ENCODE assay signal across 23 cellular contexts in the genomic region with DNA sequence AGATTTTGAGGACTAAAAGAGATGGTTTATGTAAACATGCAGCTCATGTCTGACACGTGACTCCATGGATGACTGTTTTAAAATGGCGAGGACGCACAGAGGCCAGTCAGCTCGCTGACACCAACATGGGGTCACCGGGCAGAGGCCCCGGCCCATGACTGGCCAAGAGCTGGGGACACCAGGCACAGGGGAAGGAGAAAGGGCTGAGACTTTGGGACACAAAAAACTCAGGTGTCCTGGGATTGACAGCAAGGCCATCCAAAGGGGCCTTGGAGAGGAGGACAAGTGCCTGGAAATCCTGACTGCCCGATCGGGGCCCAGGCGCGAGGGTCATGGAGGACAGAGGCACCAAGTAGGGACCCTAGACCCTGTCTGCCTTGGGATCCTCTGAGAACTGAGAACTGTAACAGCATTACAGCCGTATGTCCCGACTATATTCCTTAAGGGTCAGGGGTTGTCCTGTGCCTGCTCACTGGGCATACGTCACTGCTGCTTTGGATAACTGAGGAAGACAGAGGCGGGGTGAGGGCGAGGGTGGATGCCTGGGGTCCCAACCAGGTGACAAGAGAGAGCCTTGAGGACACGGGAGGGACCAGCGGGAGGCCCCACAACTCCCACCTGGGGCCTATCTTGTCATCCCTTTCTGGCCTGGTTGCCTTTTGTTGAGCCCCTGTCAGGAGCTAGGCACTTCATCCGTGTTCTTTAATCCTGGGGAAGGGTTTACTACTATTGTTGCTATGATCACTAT. TPM values are rescaled to one million over a fixed set of nuclear protein-coding genes. Genes with fewer than 3 reads are reported as not detected.
A peak's percentile ranks its signal among the peaks of the same experiment; 100 is the strongest.
DNase-seq lines count a peak whose midpoint lies in the region; ATAC-seq and TF ChIP-seq lines count a peak whose summit lies in the region.
"Had no signal": no experiment of that assay in that cellular context is flagged by ENCODE, and none has a peak within 500 bp of the region (broad histone marks: within the 10 kb centered on the region; RNA-seq: fewer than 3 reads in every experiment).

No MANE protein-coding gene starts in this region.

- no peaks in the 10 kb centered on the region for H3K36me3 ChIP-seq in upper lobe of left lung
- H3K36me3 ChIP-seq: brain microvascular endothelial cell, esophagus muscularis mucosa had no signal

- peaks cover 41 to 56% (median 46%) of the 10 kb centered on the region in 4 donors for H3K4me1 ChIP-seq in upper lobe of left lung
- H3K4me1 ChIP-seq: A549 had no signal

- no peaks in the 10 kb centered on the region for H3K27me3 Mint-ChIP-seq in activated T-helper 1 cell treated with anti-CD3 and anti-CD28 coated beads, Interleukin-12 subunit alpha, Interleukin-12 subunit beta, Interleukin-2, Interleukin-4 antibody, amounts not matched to agents 30 ng/mL and 10 ng/mL and 1 ng/mL, durations not matched to agents 14 hours and 24 hours and 36 hours (ENCODE audit: insufficient read depth)
- H3K27me3 Mint-ChIP-seq in memory B cell (no peaks in the 10 kb centered on the region), mesothelial cell of epicardium (ENCODE audit: low read depth) (peaks cover 3% of the 10 kb centered on the region)
- H3K27me3 Mint-ChIP-seq: activated naive CD8-positive, alpha-beta T cell; natural killer cell treated with Interleukin-12 subunit alpha and Interleukin-12 subunit beta and Interleukin-15 and Interleukin-18, amount 100 ng/mL, for 72 hours had no signal

- peaks cover 44% of the 10 kb centered on the region for H3K36me3 Mint-ChIP-seq in activated T-helper 1 cell treated with anti-CD3 and anti-CD28 coated beads, Interleukin-12 subunit alpha, Interleukin-12 subunit beta, Interleukin-2, Interleukin-4 antibody, amounts not matched to agents 30 ng/mL and 10 ng/mL and 1 ng/mL, durations not matched to agents 14 hours and 24 hours and 36 hours (ENCODE audit: low read depth)
- peaks cover 42% of the 10 kb centered on the region for H3K36me3 Mint-ChIP-seq in memory B cell
- H3K36me3 Mint-ChIP-seq in mesothelial cell of epicardium: no peaks in the 10 kb centered on the region

- H3K9me3 Mint-ChIP-seq in activated T-helper 1 cell treated with anti-CD3 and anti-CD28 coated beads, Interleukin-12 subunit alpha, Interleukin-12 subunit beta, Interleukin-2, Interleukin-4 antibody, amounts not matched to agents 30 ng/mL and 10 ng/mL and 1 ng/mL, durations not matched to agents 14 hours and 24 hours and 36 hours: no peaks in the 10 kb centered on the region
- H3K9me3 Mint-ChIP-seq in memory B cell (no peaks in the 10 kb centered on the region), mesothelial cell of epicardium (no peaks in the 10 kb centered on the region)
- H3K9me3 Mint-ChIP-seq: natural killer cell treated with Interleukin-12 subunit alpha and Interleukin-12 subunit beta and Interleukin-15 and Interleukin-18, amount 100 ng/mL, for 72 hours had no signal

- ATAC-seq in memory B cell (ENCODE audit: low read depth): no peak
- no peak for ATAC-seq in upper lobe of left lung (ENCODE audit: low FRiP score in 2 of 2)
- ATAC-seq in GM19351 (IDR thresholded peaks at IDR 0.05; ENCODE audit: unreplicated experiment): no peak
- ATAC-seq: A549; natural killer cell treated with Interleukin-12 subunit alpha and Interleukin-12 subunit beta and Interleukin-15 and Interleukin-18, amount 100 ng/mL, for 72 hours; stimulated activated naive CD8-positive, alpha-beta T cell treated with anti-CD3 and anti-CD28 coated beads, Interleukin-15, Interleukin-2, amounts not matched to agents 100 U/mL and 50 U/mL, for 24 hours had no signal

- H3K4me1 Mint-ChIP-seq in activated T-helper 1 cell treated with anti-CD3 and anti-CD28 coated beads, Interleukin-12 subunit alpha, Interleukin-12 subunit beta, Interleukin-2, Interleukin-4 antibody, amounts not matched to agents 30 ng/mL and 10 ng/mL and 1 ng/mL, durations not matched to agents 14 hours and 24 hours and 36 hours (ENCODE audit: low read depth): peaks cover 69% of the 10 kb centered on the region
- H3K4me1 Mint-ChIP-seq in memory B cell: peaks cover 72% of the 10 kb centered on the region
- peaks cover 3% of the 10 kb centered on the region for H3K4me1 Mint-ChIP-seq in mesothelial cell of epicardium

- no peaks in the 10 kb centered on the region for H3K27me3 ChIP-seq in upper lobe of left lung
- H3K27me3 ChIP-seq: brain microvascular endothelial cell had no signal

- peak overlapping the region; percentile 42 to 95 (median 74) for H3K27ac ChIP-seq in upper lobe of left lung
- H3K27ac ChIP-seq: A549, brain microvascular endothelial cell, esophagus muscularis mucosa had no signal

- H3K4me3 ChIP-seq in upper lobe of left lung: no peak overlapping the region
- H3K4me3 ChIP-seq: A549, esophagus muscularis mucosa, lung had no signal

- TF ChIP-seq POLR2A in upper lobe of left lung (IDR thresholded peaks at IDR 0.05): no peak

- H3K9me3 ChIP-seq in upper lobe of left lung: no peaks in the 10 kb centered on the region
- H3K9me3 ChIP-seq: A549, esophagus muscularis mucosa had no signal

- peak overlapping the region; percentile 34 for H3K27ac Mint-ChIP-seq in activated T-helper 1 cell treated with anti-CD3 and anti-CD28 coated beads, Interleukin-12 subunit alpha, Interleukin-12 subunit beta, Interleukin-2, Interleukin-4 antibody, amounts not matched to agents 30 ng/mL and 10 ng/mL and 1 ng/mL, durations not matched to agents 14 hours and 24 hours and 36 hours
- H3K27ac Mint-ChIP-seq in memory B cell (peak overlapping the region; percentile 95), mesothelial cell of epicardium (no peak overlapping the region)

- TF ChIP-seq CTCF in upper lobe of left lung (IDR thresholded peaks at IDR 0.05) (no peak), mesothelial cell of epicardium (IDR thresholded peaks at IDR 0.05; ENCODE audit: unreplicated experiment) (no peak)

- TF ChIP-seq EP300 in upper lobe of left lung (IDR thresholded peaks at IDR 0.05): no peak

- WGBS in upper lobe of left lung, 2 donors: 78 to 90% methylated on average over 16 to 18 of the region's 18 CpGs

- peak; percentile 49 for DNase-seq in activated effector memory CD4-positive, alpha-beta T cell treated with anti-CD3 and anti-CD28 coated beads, Interleukin-2, amount 50 U/mL, for 16 hours
- no peak for DNase-seq in activated effector memory CD4-positive, alpha-beta T cell treated with Interleukin-2 at 50 U/mL for 16 hours
- no peak for DNase-seq in activated T-helper 1 cell treated with anti-CD3 and anti-CD28 coated beads, Interleukin-12 subunit alpha, Interleukin-12 subunit beta, Interleukin-2, Interleukin-4 antibody, amounts not matched to agents 30 ng/mL and 10 ng/mL and 1 ng/mL, durations not matched to agents 14 hours and 24 hours and 36 hours (ENCODE audit: low spot score)
- DNase-seq in memory B cell (ENCODE audit: low spot score in 2 of 2): no peak
- DNase-seq in upper lobe of left lung: peak in 1 of 2 donors; percentile 41
- no peak for DNase-seq in mesothelial cell of epicardium (ENCODE audit: low spot score in 2 of 2, unreplicated experiment in 2 of 2)
- DNase-seq in amniotic stem cell (lab: John Stamatoyannopoulos, UW): no peak
- DNase-seq: activated CD4-positive, CD25-positive, alpha-beta regulatory T cell; brain microvascular endothelial cell; NCI-H1436 treated with DMSO at 0.1 percent for 48 hours; RPMI8226; stimulated activated CD4-positive, alpha-beta T cell treated with anti-CD3 and anti-CD28 coated beads, Interleukin-15, amount 100 ng/mL, for 24 hours; stimulated activated naive CD8-positive, alpha-beta T cell treated with anti-CD3 and anti-CD28 coated beads, Interleukin-15, Interleukin-2, amounts not matched to agents 100 U/mL and 50 U/mL, for 24 hours had no signal

- intact Hi-C loops in activated T-helper 1 cell treated with anti-CD3 and anti-CD28 coated beads, Interleukin-12 subunit alpha, Interleukin-12 subunit beta, Interleukin-2, Interleukin-4 antibody, amounts not matched to agents 30 ng/mL and 10 ng/mL and 1 ng/mL, durations not matched to agents 14 hours and 24 hours and 36 hours (cut with micrococcal nuclease): no loop called here

- H3K4me3 Mint-ChIP-seq in activated T-helper 1 cell treated with anti-CD3 and anti-CD28 coated beads, Interleukin-12 subunit alpha, Interleukin-12 subunit beta, Interleukin-2, Interleukin-4 antibody, amounts not matched to agents 30 ng/mL and 10 ng/mL and 1 ng/mL, durations not matched to agents 14 hours and 24 hours and 36 hours: no peak overlapping the region
- H3K4me3 Mint-ChIP-seq in memory B cell (peak overlapping the region; percentile 71), mesothelial cell of epicardium (no peak overlapping the region)
- H3K4me3 Mint-ChIP-seq: activated naive CD8-positive, alpha-beta T cell had no signal

RNA-seq across cellular contexts. Expression of a gene that starts 28.6 kb away (rescaled TPM):
- total RNA-seq in activated T-helper 1 cell treated with anti-CD3 and anti-CD28 coated beads, Interleukin-12 subunit alpha, Interleukin-12 subunit beta, Interleukin-2, Interleukin-4 antibody, amounts not matched to agents 30 ng/mL and 10 ng/mL and 1 ng/mL, durations not matched to agents 14 hours and 24 hours and 36 hours: 60.9 and 61.2 TPM in 2 replicates
- total RNA-seq in upper lobe of left lung: 100 to 1,000 TPM in 1 of 6 donors, 10 to 100 TPM in 5; 17.6 to 243 (median 31.7) TPM
- 8.9 to 9.4 TPM (median 9.2 TPM) in 3 replicates for total RNA-seq in mesothelial cell of epicardium
- total RNA-seq: Daoy, M059J had no signal

RNA-seq across cellular contexts. Expression of a gene that starts 56.3 kb away (rescaled TPM):
- total RNA-seq in activated T-helper 1 cell treated with anti-CD3 and anti-CD28 coated beads, Interleukin-12 subunit alpha, Interleukin-12 subunit beta, Interleukin-2, Interleukin-4 antibody, amounts not matched to agents 30 ng/mL and 10 ng/mL and 1 ng/mL, durations not matched to agents 14 hours and 24 hours and 36 hours: not detected in 2 replicates
- total RNA-seq in upper lobe of left lung (not detected), mesothelial cell of epicardium (not detected in 3 replicates)
- total RNA-seq: Daoy; esophagus muscularis mucosa; glomerular endothelial cell; lung; M059J; natural killer cell treated with Interleukin-12 subunit alpha and Interleukin-12 subunit beta and Interleukin-15 and Interleukin-18, amount 100 ng/mL, for 72 hours; ureter had no signal
